In genomic region chr17:17237026-17237799, GRCh38 we compare ENCODE assay signal across 8 cellular contexts. TPM values are rescaled to one million over a fixed set of nuclear protein-coding genes. Genes with fewer than 3 reads are reported as not detected.
DNase-seq lines count a peak whose midpoint lies in the region; ATAC-seq and TF ChIP-seq lines count a peak whose summit lies in the region.

FLCN (minus strand) TSS chr17:17237168; CDS start chr17:17228137, 9,031 bp downstream.

- intact Hi-C loops in Right ventricle myocardium superior (cut with DNase I) (loop anchor here (2.0 to 10.0 kb wide), 2 partner anchors 44 to 232 kb away; partner anchors contain the start of gene COPS3), tibial artery (cut with DNase I; ENCODE audit: low total_unique reads) (loop anchor here (5.0 to 10.0 kb wide), 2 partner anchors 85 to 232 kb away; no protein-coding TSS in a partner anchor)

- peaks cover 4% of the 10 kb centered on the region for H3K4me1 ChIP-seq in parathyroid adenoma
- peaks cover 0 to 35% (median 18%) of the 10 kb centered on the region in 4 donors for H3K4me1 ChIP-seq in tibial artery

- H3K4me2 ChIP-seq in parathyroid adenoma (ENCODE audit: low read length): peak within 1 kb of the TSS; percentile 86

- H3K27me3 Mint-ChIP-seq in activated naive CD8-positive, alpha-beta T cell treated with anti-CD3 and anti-CD28 coated beads, Interleukin-2, amount 50 U/mL, for 24 hours: no peaks in the 10 kb centered on the region

- H3K4me1 Mint-ChIP-seq in activated naive CD8-positive, alpha-beta T cell treated with anti-CD3 and anti-CD28 coated beads, Interleukin-2, amount 50 U/mL, for 24 hours: peaks cover 44% of the 10 kb centered on the region

- peak within 1 kb of the TSS; percentile 97 for H3K9ac ChIP-seq in parathyroid adenoma

- H2AFZ ChIP-seq in parathyroid adenoma: peak within 1 kb of the TSS; percentile 100

- H3K9me3 Mint-ChIP-seq in activated naive CD8-positive, alpha-beta T cell treated with anti-CD3 and anti-CD28 coated beads, Interleukin-2, amount 50 U/mL, for 24 hours: no peaks in the 10 kb centered on the region

- peaks cover 22% of the 10 kb centered on the region for H3K79me2 ChIP-seq in parathyroid adenoma

- DNase-seq in GM12865 (ENCODE audit: low read depth) (peak; percentile 93), NCI-H1105 treated with DMSO at 0.1 percent for 48 hours (lab: John Stamatoyannopoulos, UW) (peak; percentile 92), SW480 (ENCODE audit: low spot score) (peak; percentile 87), Right ventricle myocardium superior (peak; percentile 98), tibial artery (peak; percentile 92 to 95)
- DNase-seq in activated naive CD8-positive, alpha-beta T cell treated with anti-CD3 and anti-CD28 coated beads, Interleukin-2, amount 50 U/mL, for 24 hours: peak; percentile 91

- no peak for TF ChIP-seq CTCF in GM12865 (IDR thresholded peaks at IDR 0.05; ENCODE audit: insufficient read depth, low read depth, low read length, missing control alignments)
- TF ChIP-seq CTCF in parathyroid adenoma (IDR thresholded peaks at IDR 0.05): no peak
- TF ChIP-seq CTCF in tibial artery (IDR thresholded peaks at IDR 0.05): peak in 1 of 2 experiments; percentile 42

- no peaks in the 10 kb centered on the region for H3K27me3 ChIP-seq in parathyroid adenoma (ENCODE audit: control insufficient read depth, insufficient read depth, low read length)
- no peaks in the 10 kb centered on the region for H3K27me3 ChIP-seq in tibial artery

- peak within 1 kb of the TSS; percentile 99 for H3K27ac Mint-ChIP-seq in activated naive CD8-positive, alpha-beta T cell treated with anti-CD3 and anti-CD28 coated beads, Interleukin-2, amount 50 U/mL, for 24 hours

- peak within 1 kb of the TSS; percentile 97 for H3K4me3 Mint-ChIP-seq in activated naive CD8-positive, alpha-beta T cell treated with anti-CD3 and anti-CD28 coated beads, Interleukin-2, amount 50 U/mL, for 24 hours

- H3K36me3 ChIP-seq in parathyroid adenoma (ENCODE audit: control insufficient read depth, insufficient read depth, low read length): no peaks in the 10 kb centered on the region
- peaks cover under 1 to 7% (median 6%) of the 10 kb centered on the region in 3 donors for H3K36me3 ChIP-seq in tibial artery

- H3K27ac ChIP-seq in parathyroid adenoma (peak within 1 kb of the TSS; percentile 98), tibial artery (peak within 1 kb of the TSS; percentile 93 to 96)

- H3K36me3 Mint-ChIP-seq in activated naive CD8-positive, alpha-beta T cell treated with anti-CD3 and anti-CD28 coated beads, Interleukin-2, amount 50 U/mL, for 24 hours (ENCODE audit: low read depth): no peaks in the 10 kb centered on the region

- H3K4me3 ChIP-seq in GM12865 (ENCODE audit: low read depth, low read length): peak within 1 kb of the TSS; percentile 91
- peak within 1 kb of the TSS; percentile 98 for H3K4me3 ChIP-seq in parathyroid adenoma (ENCODE audit: low read depth, low read length)
- peak within 1 kb of the TSS; percentile 90 to 95 for H3K4me3 ChIP-seq in tibial artery

- H3K9me3 ChIP-seq in parathyroid adenoma (ENCODE audit: control insufficient read depth, low read length): no peaks in the 10 kb centered on the region
- no peaks in the 10 kb centered on the region for H3K9me3 ChIP-seq in tibial artery

- ATAC-seq in HG02678 (IDR thresholded peaks at IDR 0.05; ENCODE audit: unreplicated experiment) (peak; percentile 89), Right ventricle myocardium superior (ENCODE audit: poor library complexity) (peak; percentile 97)
- ATAC-seq in activated naive CD8-positive, alpha-beta T cell treated with anti-CD3 and anti-CD28 coated beads, Interleukin-2, amount 50 U/mL, for 24 hours: peak; percentile 87

RNA-seq across cellular contexts. Expression of gene FLCN, which starts in this region (rescaled TPM):
- 52.3 TPM for total RNA-seq in Right ventricle myocardium superior

Comparison
In these comparisons a context has a peak if more than half of its experiments do, and no peak if none do; other contexts are left out.
1. Peak in every context shown above with its lines: DNase-seq, ATAC-seq, H3K4me3 ChIP-seq and H3K27ac ChIP-seq.